ENCODE assay signal across 11 cellular contexts in genomic region chr10:131548176-131548575, GRCh38.
"Had no signal": no experiment of that assay in that cellular context is flagged by ENCODE, and none has a peak within 500 bp of the region (broad histone marks: within the 10 kb centered on the region; RNA-seq: fewer than 3 reads in every experiment).

No MANE protein-coding gene starts in this region.

- H3K36me3 ChIP-seq: HAP-1 had no signal

- DNase-seq: GM23248, GOT3, H7, H9, HCEC 1CT, HFFc6 had no signal

- H3K4me3 Mint-ChIP-seq: GM23338, H9, HFFc6 had no signal

- H3K4me1 Mint-ChIP-seq: GM23338 had no signal

- H3K4me1 ChIP-seq: HAP-1 had no signal

- H3K27ac ChIP-seq: GM23248 had no signal

- H3K9me3 Mint-ChIP-seq: H9 had no signal

- FAIRE-seq: H1, H54 had no signal

- H3K9me3 ChIP-seq: HAP-1 had no signal

- ATAC-seq: GM23338, HCT116 had no signal

- H3K27ac Mint-ChIP-seq: GM23338, HFFc6 had no signal

- H3K4me3 ChIP-seq: GM23248, GM23338, HAP-1 had no signal
